Comparison of ENCODE assay signal across 25 cellular contexts in genomic region chr2:121134728-121135127, GRCh38.
"Had no signal": no experiment of that assay in that cellular context is flagged by ENCODE, and none has a peak within 500 bp of the region (broad histone marks: within the 10 kb centered on the region; RNA-seq: fewer than 3 reads in every experiment).

No MANE protein-coding gene starts in this region.

- H3K27me3 Mint-ChIP-seq: activated CD8-positive, alpha-beta memory T cell treated with anti-CD3 and anti-CD28 coated beads, Interleukin-2, amount 10 ng/mL, durations not matched to agents 7 days and 5 days; activated naive CD8-positive, alpha-beta T cell had no signal

- H3K4me3 Mint-ChIP-seq: activated CD4-positive, alpha-beta T cell treated with anti-CD3 and anti-CD28 coated beads for 36 hours; activated CD8-positive, alpha-beta memory T cell treated with anti-CD3 and anti-CD28 coated beads, Interleukin-2, amount 10 ng/mL, durations not matched to agents 7 days and 5 days; activated CD8-positive, alpha-beta T cell treated with anti-CD3 and anti-CD28 coated beads, Interleukin-2, amount 10 ng/mL, durations not matched to agents 7 days and 5 days; activated naive CD8-positive, alpha-beta T cell; memory B cell; naive thymus-derived CD8-positive, alpha-beta T cell; T-helper 17 cell had no signal

- H3K27ac Mint-ChIP-seq: activated CD4-positive, alpha-beta T cell treated with anti-CD3 and anti-CD28 coated beads for 36 hours; activated CD8-positive, alpha-beta memory T cell treated with anti-CD3 and anti-CD28 coated beads, Interleukin-2, amount 10 ng/mL, durations not matched to agents 7 days and 5 days; activated CD8-positive, alpha-beta T cell treated with anti-CD3 and anti-CD28 coated beads, Interleukin-2, amount 10 ng/mL, durations not matched to agents 7 days and 5 days; activated naive CD8-positive, alpha-beta T cell; memory B cell; naive thymus-derived CD8-positive, alpha-beta T cell; T-helper 17 cell had no signal

- H3K9me3 ChIP-seq: ovary, testis, transverse colon had no signal

- H3K4me1 Mint-ChIP-seq: activated CD4-positive, alpha-beta T cell treated with anti-CD3 and anti-CD28 coated beads for 36 hours; activated CD8-positive, alpha-beta memory T cell treated with anti-CD3 and anti-CD28 coated beads, Interleukin-2, amount 10 ng/mL, durations not matched to agents 7 days and 5 days; memory B cell; T-helper 17 cell had no signal

- H3K27me3 ChIP-seq: ovary, testis, transverse colon had no signal

- H3K4me1 ChIP-seq: testis, transverse colon had no signal

- ATAC-seq: activated CD4-positive, alpha-beta T cell treated with anti-CD3 and anti-CD28 coated beads for 36 hours; activated CD8-positive, alpha-beta memory T cell treated with anti-CD3 and anti-CD28 coated beads, Interleukin-2, amount 10 ng/mL, durations not matched to agents 7 days and 5 days; activated CD8-positive, alpha-beta T cell treated with anti-CD3 and anti-CD28 coated beads, Interleukin-2, amount 10 ng/mL, durations not matched to agents 7 days and 5 days; left cardiac atrium; naive thymus-derived CD8-positive, alpha-beta T cell; sciatic nerve; stimulated activated naive CD8-positive, alpha-beta T cell treated with anti-CD3 and anti-CD28 coated beads, Interleukin-15, Interleukin-2, amounts not matched to agents 100 U/mL and 50 U/mL, for 24 hours; T-helper 17 cell had no signal

- H3K36me3 ChIP-seq: ovary, transverse colon had no signal

- H3K4me3 ChIP-seq: ovary, skin epidermis, testis, transverse colon had no signal

- DNase-seq: activated CD4-positive, alpha-beta T cell treated with anti-CD3 and anti-CD28 coated beads for 36 hours; activated CD4-positive, CD25-positive, alpha-beta regulatory T cell; activated CD8-positive, alpha-beta memory T cell treated with anti-CD3 and anti-CD28 coated beads, Interleukin-2, amount 10 ng/mL, durations not matched to agents 7 days and 5 days; activated CD8-positive, alpha-beta T cell treated with anti-CD3 and anti-CD28 coated beads, Interleukin-2, amount 10 ng/mL, durations not matched to agents 7 days and 5 days; activated naive CD4-positive, alpha-beta T cell treated with Interleukin-2 at 50 U/mL for 16 hours; activated T-cell treated with anti-CD3 and anti-CD28 coated beads, Interleukin-2, amount 50 U/mL, for 48 hours; anterior cingulate cortex; dermis blood vessel endothelial cell; effector CD4-positive, alpha-beta T cell; left cardiac atrium; naive thymus-derived CD8-positive, alpha-beta T cell; ovary; stimulated activated CD4-positive, alpha-beta T cell treated with anti-CD3 and anti-CD28 coated beads, Interleukin-12 subunit alpha, Interleukin-12 subunit beta, amount 100 ng/mL, for 4 hours; stimulated activated CD4-positive, alpha-beta T cell treated with anti-CD3 and anti-CD28 coated beads, Interleukin-4, amount 100 ng/mL, for 1 hour; stimulated activated naive CD8-positive, alpha-beta T cell treated with anti-CD3 and anti-CD28 coated beads, Interleukin-15, Interleukin-2, amounts not matched to agents 100 U/mL and 50 U/mL, for 24 hours; SW 1271; T-helper 17 cell; T1000; testis; transverse colon had no signal

- H3K36me3 Mint-ChIP-seq: activated CD8-positive, alpha-beta memory T cell treated with anti-CD3 and anti-CD28 coated beads, Interleukin-2, amount 10 ng/mL, durations not matched to agents 7 days and 5 days; activated naive CD8-positive, alpha-beta T cell; memory B cell; naive thymus-derived CD8-positive, alpha-beta T cell had no signal

- H3K27ac ChIP-seq: epithelial cell of prostate, ovary, skin epidermis, testis, transverse colon had no signal
